9 cellular contexts compared by ENCODE assay signal in the genomic region with DNA sequence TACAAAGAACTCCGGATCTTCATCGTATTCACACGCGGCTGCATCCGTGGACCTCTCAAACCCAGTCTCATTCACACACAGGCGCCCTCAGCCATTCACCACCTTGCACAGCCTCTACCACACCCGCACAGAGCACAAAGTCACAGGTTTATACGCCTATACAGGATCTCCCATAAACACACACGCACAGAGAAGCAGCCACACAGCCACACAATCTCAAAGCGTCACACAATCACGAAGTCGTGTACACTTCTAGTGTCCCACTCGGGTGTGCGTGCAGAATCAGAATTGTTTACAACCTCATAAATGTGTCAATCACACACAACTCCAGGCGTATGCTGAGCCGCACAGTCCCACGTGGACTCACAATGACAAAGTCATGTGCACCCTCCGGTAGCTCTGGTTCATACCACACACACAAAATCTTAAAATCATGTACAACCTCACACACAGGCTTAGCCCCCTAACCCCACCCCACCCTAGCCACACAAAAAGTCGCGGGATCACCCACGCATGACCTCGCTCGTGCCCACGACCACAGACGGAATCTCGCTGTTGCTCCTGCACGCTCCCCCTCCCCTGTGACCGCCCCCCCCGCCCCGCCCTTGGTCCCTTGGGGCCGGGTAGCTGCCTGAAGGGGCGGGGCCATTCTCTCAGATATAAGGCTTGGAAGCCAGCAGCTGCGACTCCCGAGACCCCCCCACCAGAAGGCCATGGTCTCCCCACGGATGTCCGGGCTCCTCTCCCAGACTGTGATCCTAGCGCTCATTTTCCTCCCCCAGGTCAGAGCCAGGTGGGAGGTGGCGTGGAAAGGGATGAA. TPM values are rescaled to one million over a fixed set of nuclear protein-coding genes. Genes with fewer than 3 reads are reported as not detected.
A peak's percentile ranks its signal among the peaks of the same experiment; 100 is the strongest.
DNase-seq lines count a peak whose midpoint lies in the region; ATAC-seq and TF ChIP-seq lines count a peak whose summit lies in the region.
"Had no signal": no experiment of that assay in that cellular context is flagged by ENCODE, and none has a peak within 500 bp of the region (broad histone marks: within the 10 kb centered on the region; RNA-seq: fewer than 3 reads in every experiment).

A gene with protein sequence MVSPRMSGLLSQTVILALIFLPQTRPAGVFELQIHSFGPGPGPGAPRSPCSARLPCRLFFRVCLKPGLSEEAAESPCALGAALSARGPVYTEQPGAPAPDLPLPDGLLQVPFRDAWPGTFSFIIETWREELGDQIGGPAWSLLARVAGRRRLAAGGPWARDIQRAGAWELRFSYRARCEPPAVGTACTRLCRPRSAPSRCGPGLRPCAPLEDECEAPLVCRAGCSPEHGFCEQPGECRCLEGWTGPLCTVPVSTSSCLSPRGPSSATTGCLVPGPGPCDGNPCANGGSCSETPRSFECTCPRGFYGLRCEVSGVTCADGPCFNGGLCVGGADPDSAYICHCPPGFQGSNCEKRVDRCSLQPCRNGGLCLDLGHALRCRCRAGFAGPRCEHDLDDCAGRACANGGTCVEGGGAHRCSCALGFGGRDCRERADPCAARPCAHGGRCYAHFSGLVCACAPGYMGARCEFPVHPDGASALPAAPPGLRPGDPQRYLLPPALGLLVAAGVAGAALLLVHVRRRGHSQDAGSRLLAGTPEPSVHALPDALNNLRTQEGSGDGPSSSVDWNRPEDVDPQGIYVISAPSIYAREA (plus strand): TSS at position 686 of the 820 bp plus-strand sequence. CDS start 28 bp downstream, at position 714.

- peaks cover 12% of the 10 kb centered on the region in 2 donors for H3K27me3 ChIP-seq in naive thymus-derived CD4-positive, alpha-beta T cell (ENCODE audit: control insufficient read depth in 2 of 2, insufficient read depth in 2 of 2, low read length in 2 of 2)
- H3K27me3 ChIP-seq in thyroid gland (peaks cover 7% of the 10 kb centered on the region), foreskin keratinocyte (peaks cover 69% of the 10 kb centered on the region)

- CTCF ChIA-PET in naive thymus-derived CD4-positive, alpha-beta T cell (lab: Charles Lee): interaction anchor here (0.7 to 2.4 kb wide), 5 partner anchors 14 to 176 kb away, joined by 3 to 14 read pairs (median 3); no protein-coding TSS in a partner anchor

- H3K27me3 Mint-ChIP-seq in activated naive CD8-positive, alpha-beta T cell treated with anti-CD3 and anti-CD28 coated beads, Interleukin-2, amount 10 ng/mL, durations not matched to agents 7 days and 5 days: peaks cover 58% of the 10 kb centered on the region
- H3K27me3 Mint-ChIP-seq in naive thymus-derived CD4-positive, alpha-beta T cell: peaks cover 37 to 63% (median 39%) of the 10 kb centered on the region in 5 donors

- no peak within 1 kb of the TSS for H3K27ac ChIP-seq in naive thymus-derived CD4-positive, alpha-beta T cell (ENCODE audit: low read depth, low read length)
- no peak within 1 kb of the TSS for H3K27ac ChIP-seq in thyroid gland
- no peak within 1 kb of the TSS for H3K27ac ChIP-seq in foreskin keratinocyte
- H3K27ac ChIP-seq: 22Rv1 had no signal

- intact Hi-C loops in naive thymus-derived CD4-positive, alpha-beta T cell (cut with micrococcal nuclease): loop anchor here (1.0 to 2.0 kb wide), 4 partner anchors 18 to 174 kb away; a partner anchor contains a TSS
- intact Hi-C loops in thyroid gland (cut with DNase I): loop anchor here (5.0 kb wide), 1 partner anchor 39 kb away; no protein-coding TSS in a partner anchor

- H3K27ac Mint-ChIP-seq in activated naive CD8-positive, alpha-beta T cell treated with anti-CD3 and anti-CD28 coated beads, Interleukin-2, amount 10 ng/mL, durations not matched to agents 7 days and 5 days: no peak within 1 kb of the TSS
- peak within 1 kb of the TSS in 4 of 9 donors; percentile 1 to 67 (median 20) for H3K27ac Mint-ChIP-seq in naive thymus-derived CD4-positive, alpha-beta T cell

- no peak for TF ChIP-seq POLR2A in thyroid gland (IDR thresholded peaks at IDR 0.05)

- H3K9me3 Mint-ChIP-seq in activated naive CD8-positive, alpha-beta T cell treated with anti-CD3 and anti-CD28 coated beads, Interleukin-2, amount 10 ng/mL, durations not matched to agents 7 days and 5 days: no peaks in the 10 kb centered on the region
- peaks cover 0 to 2% (median 0%) of the 10 kb centered on the region in 11 donors for H3K9me3 Mint-ChIP-seq in naive thymus-derived CD4-positive, alpha-beta T cell

- H3K36me3 ChIP-seq in naive thymus-derived CD4-positive, alpha-beta T cell (ENCODE audit: control insufficient read depth in 2 of 3, insufficient read depth in 3 of 3, low read length in 3 of 3): no peaks in the 10 kb centered on the region
- H3K36me3 ChIP-seq in thyroid gland: no peaks in the 10 kb centered on the region

- POLR2A ChIA-PET in activated naive CD8-positive, alpha-beta T cell treated with anti-CD3 and anti-CD28 coated beads, Interleukin-2, amount 10 ng/mL, durations not matched to agents 7 days and 5 days (lab: Charles Lee): interaction anchor here (1.6 to 1.8 kb wide), 3 partner anchors 34 to 63 kb away, joined by 3 to 7 read pairs (median 4); a partner anchor contains a TSS
- POLR2A ChIA-PET in naive thymus-derived CD4-positive, alpha-beta T cell (lab: Charles Lee): interaction anchor here (0.6 to 1.7 kb wide), 3 partner anchors 35 to 129 kb away, joined by 3 to 7 read pairs (median 5); a partner anchor contains a TSS

- H3K4me1 ChIP-seq in naive thymus-derived CD4-positive, alpha-beta T cell (ENCODE audit: control insufficient read depth in 2 of 2, insufficient read depth in 2 of 2, low read length in 2 of 2): peaks cover 6 to 20% of the 10 kb centered on the region in 2 donors
- H3K4me1 ChIP-seq in thyroid gland (peaks cover 0 to 24% of the 10 kb centered on the region in 2 donors), foreskin keratinocyte (no peaks in the 10 kb centered on the region)

- peak within 1 kb of the TSS; percentile 15 for H3K4me3 ChIP-seq in naive thymus-derived CD4-positive, alpha-beta T cell (ENCODE audit: low read length)
- no peak within 1 kb of the TSS for H3K4me3 ChIP-seq in thyroid gland (replicated peaks in 1 of 3)

- no peaks in the 10 kb centered on the region for H3K9me3 ChIP-seq in naive thymus-derived CD4-positive, alpha-beta T cell (ENCODE audit: control insufficient read depth in 2 of 3, low read length in 3 of 3)
- H3K9me3 ChIP-seq in thyroid gland: no peaks in the 10 kb centered on the region

- no peaks in the 10 kb centered on the region for H3K36me3 Mint-ChIP-seq in activated naive CD8-positive, alpha-beta T cell treated with anti-CD3 and anti-CD28 coated beads, Interleukin-2, amount 10 ng/mL, durations not matched to agents 7 days and 5 days
- peaks cover 0 to 5% (median 0%) of the 10 kb centered on the region in 5 donors for H3K36me3 Mint-ChIP-seq in naive thymus-derived CD4-positive, alpha-beta T cell

- H3K4me1 Mint-ChIP-seq in activated naive CD8-positive, alpha-beta T cell treated with anti-CD3 and anti-CD28 coated beads, Interleukin-2, amount 10 ng/mL, durations not matched to agents 7 days and 5 days: peaks cover 14% of the 10 kb centered on the region
- peaks cover 15 to 24% (median 19%) of the 10 kb centered on the region in 7 donors for H3K4me1 Mint-ChIP-seq in naive thymus-derived CD4-positive, alpha-beta T cell

- TF ChIP-seq CTCF in thyroid gland (IDR thresholded peaks at IDR 0.05) (no peak), foreskin keratinocyte (conservative IDR thresholded peaks at IDR 0.05) (no peak)

- DNase-seq in DMS 273 (lab: John Stamatoyannopoulos, UW; ENCODE audit: unreplicated experiment): peak; percentile 85
- no peak for DNase-seq in DMS 273 treated with DMSO at 0.1 percent for 48 hours (lab: John Stamatoyannopoulos, UW)
- peak; percentile 100 for DNase-seq in NCI-H2227 treated with DMSO at 0.1 percent for 48 hours (lab: John Stamatoyannopoulos, UW)
- DNase-seq in activated naive CD8-positive, alpha-beta T cell treated with anti-CD3 and anti-CD28 coated beads, Interleukin-2, amount 10 ng/mL, durations not matched to agents 7 days and 5 days: no peak
- peak in 3 of 9 donors; percentile 20 to 24 (median 22) for DNase-seq in naive thymus-derived CD4-positive, alpha-beta T cell
- DNase-seq in thyroid gland: no peak
- DNase-seq in HPDE6-E6E7 (ENCODE audit: extremely low spot score): no peak
- no peak for DNase-seq in foreskin keratinocyte

- H3K4me3 Mint-ChIP-seq in activated naive CD8-positive, alpha-beta T cell treated with anti-CD3 and anti-CD28 coated beads, Interleukin-2, amount 10 ng/mL, durations not matched to agents 7 days and 5 days: peak within 1 kb of the TSS; percentile 60
- peak within 1 kb of the TSS; percentile 54 to 79 (median 72) for H3K4me3 Mint-ChIP-seq in naive thymus-derived CD4-positive, alpha-beta T cell

- ATAC-seq in activated naive CD8-positive, alpha-beta T cell treated with anti-CD3 and anti-CD28 coated beads, Interleukin-2, amount 10 ng/mL, durations not matched to agents 7 days and 5 days (ENCODE audit: low read depth): no peak
- ATAC-seq in naive thymus-derived CD4-positive, alpha-beta T cell: peak; percentile 32
- ATAC-seq in foreskin keratinocyte: no peak

- 2 to 3% methylated on average over 19 to 21 of the region's 38 CpGs for WGBS in thyroid gland, 2 donors

RNA-seq across cellular contexts. Expression of the gene that starts here (rescaled TPM):
- total RNA-seq in activated naive CD8-positive, alpha-beta T cell treated with anti-CD3 and anti-CD28 coated beads, Interleukin-2, amount 10 ng/mL, durations not matched to agents 7 days and 5 days: under 1 TPM; 0.19 to 0.23 TPM
- total RNA-seq in naive thymus-derived CD4-positive, alpha-beta T cell: under 1 TPM in 2 of 5 experiments, not detected in 3; 0.15 to 0.22 TPM
- polyA plus RNA-seq in naive thymus-derived CD4-positive, alpha-beta T cell: under 1 TPM; 0.08 to 0.12 TPM
- total RNA-seq in thyroid gland (under 1 TPM in 1 of 4 donors, not detected in 3; 0.56 TPM), foreskin keratinocyte (1.7 and 2.0 TPM in 2 replicates)
- polyA plus RNA-seq in foreskin keratinocyte: 2.8 and 3.0 TPM in 2 replicates

Comparison
In these comparisons a context has a peak if more than half of its experiments do, and no peak if none do; other contexts are left out.
1. DNase-seq: peak in DMS 273 (single experiment) and NCI-H2227 treated with DMSO at 0.1 percent for 48 hours (single experiment); none in DMS 273 treated with DMSO at 0.1 percent for 48 hours (single experiment), activated naive CD8-positive, alpha-beta T cell treated with anti-CD3 and anti-CD28 coated beads, Interleukin-2, amount 10 ng/mL, durations not matched to agents 7 days and 5 days (single experiment), thyroid gland (0 of 2), HPDE6-E6E7 (single experiment) and foreskin keratinocyte (0 of 2).
2. Peak in ATAC-seq and H3K4me3 ChIP-seq in naive thymus-derived CD4-positive, alpha-beta T cell; RNA of the gene not detected or under 1 TPM.